8 cellular contexts compared by ENCODE assay signal in the genomic region with DNA sequence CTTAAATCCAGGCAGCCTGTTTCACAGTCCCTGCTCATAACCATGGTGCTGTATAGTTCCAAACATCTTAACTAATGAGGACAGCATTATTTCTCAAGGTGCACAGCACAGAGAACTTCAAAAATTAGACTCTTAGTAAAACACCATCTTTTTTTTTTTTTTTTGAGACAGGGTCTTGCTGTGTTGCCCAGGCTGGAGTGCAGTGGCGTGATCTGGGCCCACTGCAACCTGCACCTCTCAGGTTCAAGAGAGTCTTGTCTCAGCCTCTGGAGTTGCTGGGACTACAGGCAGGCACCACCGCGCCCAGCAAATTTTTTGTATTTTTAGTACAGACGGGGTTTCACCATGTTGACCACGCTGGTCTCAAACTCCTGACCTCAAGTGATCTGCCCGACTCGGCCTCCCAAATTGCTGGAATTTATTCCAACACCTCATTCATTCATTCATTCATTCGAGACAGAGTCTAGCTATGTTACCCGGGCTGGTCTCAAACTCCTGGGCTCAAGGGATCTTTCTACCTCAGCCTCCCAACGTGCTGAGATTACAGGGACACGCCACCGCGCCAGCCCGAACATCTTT. TPM values are rescaled to one million over a fixed set of nuclear protein-coding genes. Genes with fewer than 3 reads are reported as not detected.
DNase-seq lines count a peak whose midpoint lies in the region; TF ChIP-seq lines count a peak whose summit lies in the region.

No MANE protein-coding gene starts in this region.

- TF ChIP-seq RAD21 in liver (IDR thresholded peaks at IDR 0.05): no peak

- H3K27ac ChIP-seq in liver (ENCODE audit: low read depth in 1 of 2, low read length in 2 of 2) (peak overlapping the region; percentile 77 to 94), transverse colon (peak overlapping the region; percentile 92 to 97 (median 94))

- CTCF ChIA-PET in activated naive CD4-positive, alpha-beta T cell treated with anti-CD3 and anti-CD28 coated beads for 36 hours (lab: Charles Lee): interaction anchor here (0.6 kb wide), 1 partner anchor 35 kb away, joined by 3 read pairs; no protein-coding TSS in a partner anchor

- H3K4me3 ChIP-seq in adipocyte (ENCODE audit: low read length): peak overlapping the region; percentile 99
- peak overlapping the region; percentile 68 to 96 (median 71) for H3K4me3 ChIP-seq in liver (ENCODE audit: low read depth in 1 of 3, low read length in 3 of 3)
- peak overlapping the region; percentile 47 to 91 (median 76) for H3K4me3 ChIP-seq in transverse colon

- no peak for TF ChIP-seq EP300 in transverse colon (IDR thresholded peaks at IDR 0.05; ENCODE audit: low read depth)

- H3K4me1 Mint-ChIP-seq in activated naive CD4-positive, alpha-beta T cell treated with anti-CD3 and anti-CD28 coated beads for 36 hours (ENCODE audit: low read depth): peaks cover 30% of the 10 kb centered on the region

- H3K27me3 Mint-ChIP-seq in activated naive CD4-positive, alpha-beta T cell treated with anti-CD3 and anti-CD28 coated beads for 36 hours (ENCODE audit: low read depth): no peaks in the 10 kb centered on the region

- no peaks in the 10 kb centered on the region for H3K9me3 Mint-ChIP-seq in activated naive CD4-positive, alpha-beta T cell treated with anti-CD3 and anti-CD28 coated beads for 36 hours

- TF ChIP-seq CTCF in liver (IDR thresholded peaks at IDR 0.05; ENCODE audit: low read depth, low read length, missing input control): no peak
- no peak for TF ChIP-seq CTCF in transverse colon (IDR thresholded peaks at IDR 0.05)

- H3K9ac ChIP-seq in adipocyte (ENCODE audit: low read length) (peak overlapping the region; percentile 94), liver (ENCODE audit: low read depth in 1 of 2, low read length in 2 of 2) (peak overlapping the region; percentile 4 to 78)

- intact Hi-C loops in activated naive CD4-positive, alpha-beta T cell treated with anti-CD3 and anti-CD28 coated beads for 36 hours (cut with micrococcal nuclease): loop anchor here (1.0 to 10.0 kb wide), 7 partner anchors 127 to 833 kb away; partner anchors contain the start of genes ANXA11, NUTM2E, SH2D4B and ZCCHC24
- intact Hi-C loops in transverse colon (cut with DNase I; ENCODE audit: low total_unique reads): no loop called here

- no peaks in the 10 kb centered on the region for H3K36me3 ChIP-seq in adipocyte (ENCODE audit: control insufficient read depth, insufficient read depth, low read length, severe bottlenecking)
- peaks cover 0 to 5% (median 2%) of the 10 kb centered on the region in 4 donors for H3K36me3 ChIP-seq in liver (ENCODE audit: control insufficient read depth in 4 of 4, insufficient read depth in 3 of 4, low read depth in 1 of 4, low read length in 3 of 4)
- no peaks in the 10 kb centered on the region for H3K36me3 ChIP-seq in transverse colon

- H3K9me3 ChIP-seq in adipocyte (ENCODE audit: control insufficient read depth, low read length): no peaks in the 10 kb centered on the region
- H3K9me3 ChIP-seq in liver (ENCODE audit: control insufficient read depth in 4 of 4, low read length in 3 of 4): no peaks in the 10 kb centered on the region
- H3K9me3 ChIP-seq in transverse colon: no peaks in the 10 kb centered on the region

- WGBS in liver: 44% methylated on average over 14 of the region's 14 CpGs
- 38 to 46% methylated on average over 5 to 14 of the region's 14 CpGs for WGBS in transverse colon (ENCODE audit: low coverage in 1 of 2), 2 donors

- no peak for TF ChIP-seq POLR2A in transverse colon (IDR thresholded peaks at IDR 0.05)

- H3K4me1 ChIP-seq in adipocyte (ENCODE audit: control insufficient read depth, insufficient read depth, low read length) (peaks cover 28% of the 10 kb centered on the region), liver (ENCODE audit: control insufficient read depth in 4 of 4, insufficient read depth in 4 of 4, low read length in 3 of 4) (peaks cover 3 to 16% (median 13%) of the 10 kb centered on the region in 4 donors), transverse colon (peaks cover 3 to 19% (median 14%) of the 10 kb centered on the region in 4 donors)

- H3K36me3 Mint-ChIP-seq in activated naive CD4-positive, alpha-beta T cell treated with anti-CD3 and anti-CD28 coated beads for 36 hours (ENCODE audit: low read depth): peaks cover 2% of the 10 kb centered on the region

- in situ Hi-C loops in transverse colon (cut with MboI; ENCODE audit: low pct_ligation_motif_present in 1 of 4, low pct_unique_long_range_greater_than_20kb in 1 of 4, low sequenced_read_pairs in 3 of 4): no loop called here

- no peak for DNase-seq in activated naive CD4-positive, alpha-beta T cell treated with anti-CD3 and anti-CD28 coated beads for 36 hours
- DNase-seq in activated naive CD4-positive, alpha-beta T cell (lab: John Stamatoyannopoulos, UW): no peak
- DNase-seq in adipocyte (ENCODE audit: low read depth) (no peak), transverse colon (no peak), NCI-H1105 (lab: John Stamatoyannopoulos, UW) (no peak), HCEC 1CT (no peak), globus pallidus (ENCODE audit: low spot score) (no peak)

- peak overlapping the region; percentile 85 for H3K27ac Mint-ChIP-seq in activated naive CD4-positive, alpha-beta T cell treated with anti-CD3 and anti-CD28 coated beads for 36 hours

- no peaks in the 10 kb centered on the region for H3K27me3 ChIP-seq in adipocyte (replicated peaks; ENCODE audit: control insufficient read depth, insufficient read depth, low read length)
- no peaks in the 10 kb centered on the region for H3K27me3 ChIP-seq in liver (ENCODE audit: control insufficient read depth in 4 of 4, insufficient read depth in 4 of 4, low read length in 3 of 4)
- H3K27me3 ChIP-seq in transverse colon: no peaks in the 10 kb centered on the region

- peak overlapping the region; percentile 98 for H3K4me3 Mint-ChIP-seq in activated naive CD4-positive, alpha-beta T cell treated with anti-CD3 and anti-CD28 coated beads for 36 hours

TF ChIP-seq in liver, 16 proteins besides CTCF, POLR2A, EP300 and RAD21 (continues in another document):
- TF ChIP-seq, protein P1, sequence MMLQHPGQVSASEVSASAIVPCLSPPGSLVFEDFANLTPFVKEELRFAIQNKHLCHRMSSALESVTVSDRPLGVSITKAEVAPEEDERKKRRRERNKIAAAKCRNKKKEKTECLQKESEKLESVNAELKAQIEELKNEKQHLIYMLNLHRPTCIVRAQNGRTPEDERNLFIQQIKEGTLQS (IDR thresholded peaks at IDR 0.05): no peak
- no peak for TF ChIP-seq HNF4G (IDR thresholded peaks at IDR 0.05)
- TF ChIP-seq, protein P2, sequence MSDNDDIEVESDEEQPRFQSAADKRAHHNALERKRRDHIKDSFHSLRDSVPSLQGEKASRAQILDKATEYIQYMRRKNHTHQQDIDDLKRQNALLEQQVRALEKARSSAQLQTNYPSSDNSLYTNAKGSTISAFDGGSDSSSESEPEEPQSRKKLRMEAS (IDR thresholded peaks at IDR 0.05): no peak
- TF ChIP-seq GABPA (IDR thresholded peaks at IDR 0.05 in 1 of 2, conservative IDR thresholded peaks at IDR 0.05 in 1 of 2): no peak
- TF ChIP-seq EGR1 (IDR thresholded peaks at IDR 0.05; ENCODE audit: low read depth in 2 of 2): no peak
- TF ChIP-seq YY1 (IDR thresholded peaks at IDR 0.05): no peak
- TF ChIP-seq NR2F2 (IDR thresholded peaks at IDR 0.05): no peak
- TF ChIP-seq HNF4A (conservative IDR thresholded peaks at IDR 0.05): no peak
- TF ChIP-seq, protein P3, sequence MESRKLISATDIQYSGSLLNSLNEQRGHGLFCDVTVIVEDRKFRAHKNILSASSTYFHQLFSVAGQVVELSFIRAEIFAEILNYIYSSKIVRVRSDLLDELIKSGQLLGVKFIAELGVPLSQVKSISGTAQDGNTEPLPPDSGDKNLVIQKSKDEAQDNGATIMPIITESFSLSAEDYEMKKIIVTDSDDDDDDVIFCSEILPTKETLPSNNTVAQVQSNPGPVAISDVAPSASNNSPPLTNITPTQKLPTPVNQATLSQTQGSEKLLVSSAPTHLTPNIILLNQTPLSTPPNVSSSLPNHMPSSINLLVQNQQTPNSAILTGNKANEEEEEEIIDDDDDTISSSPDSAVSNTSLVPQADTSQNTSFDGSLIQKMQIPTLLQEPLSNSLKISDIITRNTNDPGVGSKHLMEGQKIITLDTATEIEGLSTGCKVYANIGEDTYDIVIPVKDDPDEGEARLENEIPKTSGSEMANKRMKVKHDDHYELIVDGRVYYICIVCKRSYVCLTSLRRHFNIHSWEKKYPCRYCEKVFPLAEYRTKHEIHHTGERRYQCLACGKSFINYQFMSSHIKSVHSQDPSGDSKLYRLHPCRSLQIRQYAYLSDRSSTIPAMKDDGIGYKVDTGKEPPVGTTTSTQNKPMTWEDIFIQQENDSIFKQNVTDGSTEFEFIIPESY (IDR thresholded peaks at IDR 0.05): no peak
- TF ChIP-seq TAF1 (conservative IDR thresholded peaks at IDR 0.05): no peak

RNA-seq across cellular contexts. Expression of gene TMEM254, which starts 0.5 kb away (rescaled TPM):
- 10 to 100 TPM; 16.2 to 16.7 TPM for total RNA-seq in activated naive CD4-positive, alpha-beta T cell treated with anti-CD3 and anti-CD28 coated beads for 36 hours
- total RNA-seq in liver (10 to 100 TPM in 1 of 2 donors, 1 to 10 TPM in 1; 10.0 to 14.5 TPM), transverse colon (10 to 100 TPM in 2 of 4 donors, 1 to 10 TPM in 2; 3.0 to 33.7 (median 10.4) TPM)
- 10 to 100 TPM; 26.9 to 33.2 TPM for polyA plus RNA-seq in liver

RNA-seq across cellular contexts. Expression of gene PLAC9, which starts 54.6 kb away (rescaled TPM):
- not detected for total RNA-seq in activated naive CD4-positive, alpha-beta T cell treated with anti-CD3 and anti-CD28 coated beads for 36 hours
- under 1 TPM; 0.67 to 0.79 TPM for total RNA-seq in liver
- 1 to 10 TPM; 3.4 to 5.6 TPM for polyA plus RNA-seq in liver
- total RNA-seq in transverse colon: 1 to 10 TPM in 3 of 4 donors, not detected in 1; 1.7 to 6.6 (median 5.7) TPM
